Comparison of ENCODE assay signal across 8 cellular contexts in genomic region chr11:33039274-33040126, GRCh38. TPM values are rescaled to one million over a fixed set of nuclear protein-coding genes. Genes with fewer than 3 reads are reported as not detected.
DNase-seq lines count a peak whose midpoint lies in the region; ATAC-seq and TF ChIP-seq lines count a peak whose summit lies in the region.

TCP11L1 (plus strand) TSS chr11:33039572; CDS start chr11:33043774, 4,202 bp downstream.

- CTCF ChIA-PET in WTC11 (lab: Charles Lee) = interaction anchor here (0.7 to 2.6 kb wide), 5 partner anchors 21 to 169 kb away, joined by 3 to 18 read pairs (median 8); partner anchors contain the start of genes DEPDC7 and QSER1

- POLR2A ChIA-PET in WTC11 (lab: Charles Lee) = interaction anchor here (0.8 to 2.1 kb wide), 8 partner anchors 14 to 611 kb away, joined by 3 to 12 read pairs (median 5); partner anchors contain the start of genes CSTF3, DEPDC7 and QSER1

- peak within 1 kb of the TSS; percentile 99 for H3K27ac ChIP-seq in caudate nucleus (ENCODE audit: low read depth, low read length)

- H3K36me3 Mint-ChIP-seq in WTC11 = peaks cover 6% of the 10 kb centered on the region
- peaks cover 0 to 6% (median 0%) of the 10 kb centered on the region in 3 donors for H3K36me3 Mint-ChIP-seq in immature natural killer cell

- H3K27me3 Mint-ChIP-seq in WTC11 (ENCODE audit: low read depth) = no peaks in the 10 kb centered on the region
- H3K27me3 Mint-ChIP-seq in immature natural killer cell (ENCODE audit: low read depth in 3 of 3) = peaks cover 0 to 8% (median 0%) of the 10 kb centered on the region in 3 donors

- H3K4me1 Mint-ChIP-seq in WTC11 = peaks cover 10% of the 10 kb centered on the region
- H3K4me1 Mint-ChIP-seq in immature natural killer cell = peaks cover 14 to 16% of the 10 kb centered on the region in 2 donors

- H3K4me3 Mint-ChIP-seq in WTC11 (peak within 1 kb of the TSS; percentile 84), immature natural killer cell (peak within 1 kb of the TSS; percentile 93 to 96 (median 95))

- H3K27ac Mint-ChIP-seq in WTC11 = peak within 1 kb of the TSS; percentile 96
- H3K27ac Mint-ChIP-seq in immature natural killer cell = peak within 1 kb of the TSS; percentile 84 to 95 (median 91)

- TF ChIP-seq CTCF in WTC11 (IDR thresholded peaks at IDR 0.05) = no peak

- peak; percentile 76 for ATAC-seq in GM18873 (IDR thresholded peaks at IDR 0.05; ENCODE audit: low FRiP score, unreplicated experiment)
- ATAC-seq in HG03108 (IDR thresholded peaks at IDR 0.05; ENCODE audit: unreplicated experiment) = peak; percentile 71
- peak; percentile 89 for ATAC-seq in WTC11

- DNase-seq in AG08395 (ENCODE audit: low spot score) (peak; percentile 85), NCI-H2196 (lab: John Stamatoyannopoulos, UW; ENCODE audit: unreplicated experiment) (peak; percentile 93), WTC11 (ENCODE audit: low spot score) (peak; percentile 94), caudate nucleus (lab: John Stamatoyannopoulos, UW) (peak in 60 of 61 donors; percentile 27 to 96 (median 90)), immature natural killer cell (peak; percentile 80 to 81 (median 81)), smooth muscle cell of the brain vasculature (ENCODE audit: low read depth, low spot score) (peak; percentile 86)

- no peaks in the 10 kb centered on the region for H3K9me3 Mint-ChIP-seq in WTC11
- no peaks in the 10 kb centered on the region for H3K9me3 Mint-ChIP-seq in immature natural killer cell

TF ChIP-seq in WTC11, 78 proteins besides CTCF, POLR2A, EP300 and RAD21 (continues in another document):
- TF ChIP-seq OVOL2 (CRISPR knock-in tag; IDR thresholded peaks at IDR 0.05; ENCODE audit: borderline replicate concordance) (no peak), JAZF1 (CRISPR knock-in tag; IDR thresholded peaks at IDR 0.05) (no peak), FOXP4 (CRISPR knock-in tag; IDR thresholded peaks at IDR 0.05) (peak; percentile 50; the same call in 1 of the 2 replicates), SOX15 (CRISPR knock-in tag; IDR thresholded peaks at IDR 0.05) (no peak), E2F4 (CRISPR knock-in tag; IDR thresholded peaks at IDR 0.05; ENCODE audit: borderline replicate concordance, low read depth) (peak; percentile 11; the same call in 1 of the 2 replicates), ZNF425 (CRISPR knock-in tag; conservative IDR thresholded peaks at IDR 0.05) (no peak), RELA (CRISPR knock-in tag; IDR thresholded peaks at IDR 0.05; ENCODE audit: borderline replicate concordance) (peak; percentile 54; the same call in 1 of the 2 replicates), ZNF121 (CRISPR knock-in tag; IDR thresholded peaks at IDR 0.05) (no peak), ZNF317 (CRISPR knock-in tag; IDR thresholded peaks at IDR 0.05; ENCODE audit: borderline replicate concordance, low read depth) (peak; percentile 54; the same call in 1 of the 2 replicates), TP53 (CRISPR knock-in tag; IDR thresholded peaks at IDR 0.05) (0 out of 2 replicates have a peak, but pooled peaks have one; percentile 19), TEAD4 (CRISPR knock-in tag; IDR thresholded peaks at IDR 0.05) (no peak), SP1 (CRISPR knock-in tag; conservative IDR thresholded peaks at IDR 0.05) (peak; percentile 85), HMGA2 (CRISPR knock-in tag; IDR thresholded peaks at IDR 0.05) (no peak), KAT7 (CRISPR knock-in tag; IDR thresholded peaks at IDR 0.05; ENCODE audit: borderline replicate concordance) (peak; percentile 92), ATF1 (CRISPR knock-in tag; IDR thresholded peaks at IDR 0.05) (no peak), ELF4 (CRISPR knock-in tag; IDR thresholded peaks at IDR 0.05; ENCODE audit: low read depth) (peak; percentile 66; the same call in 1 of the 2 replicates), ATF3 (CRISPR knock-in tag; conservative IDR thresholded peaks at IDR 0.05) (no peak), TCF7 (CRISPR knock-in tag; IDR thresholded peaks at IDR 0.05; ENCODE audit: low read depth) (0 out of 2 replicates have a peak, but pooled peaks have one; percentile 54), ZSCAN18 (CRISPR knock-in tag; IDR thresholded peaks at IDR 0.05) (no peak), FOXP1 (CRISPR knock-in tag; IDR thresholded peaks at IDR 0.05; ENCODE audit: borderline replicate concordance) (peak; percentile 64; the same call in 1 of the 2 replicates), E2F5 (CRISPR knock-in tag; IDR thresholded peaks at IDR 0.05) (peak; percentile 94; the same call in 1 of the 2 replicates), FOXJ3 (CRISPR knock-in tag; IDR thresholded peaks at IDR 0.05; ENCODE audit: borderline replicate concordance) (no peak), ESRRA (CRISPR knock-in tag; IDR thresholded peaks at IDR 0.05; ENCODE audit: borderline replicate concordance) (peak; percentile 78), NR2C2 (CRISPR knock-in tag; IDR thresholded peaks at IDR 0.05) (no peak)

RNA-seq across cellular contexts. Expression of gene TCP11L1, which starts in this region (rescaled TPM):
- total RNA-seq in WTC11 (2021) = 16.8 to 19.4 TPM (median 18.5 TPM) in 3 replicates
- 1 to 10 TPM; 3.6 to 9.9 (median 6.7) TPM for polyA plus RNA-seq in immature natural killer cell

Comparison
In these comparisons a context has a peak if more than half of its experiments do, and no peak if none do; other contexts are left out.
1. Peak in every context shown above with its lines: DNase-seq, ATAC-seq and H3K27ac ChIP-seq.